In genomic region chr5:71786337-71787060, GRCh38 we compare ENCODE assay signal across 15 cellular contexts.
"Had no signal": no experiment of that assay in that cellular context is flagged by ENCODE, and none has a peak within 500 bp of the region (broad histone marks: within the 10 kb centered on the region; RNA-seq: fewer than 3 reads in every experiment).

No MANE protein-coding gene starts in this region.

- H3K9me3 ChIP-seq: mucosa of descending colon, sigmoid colon, testis had no signal

- H3K4me1 ChIP-seq: testis had no signal

- H3K27ac Mint-ChIP-seq: activated CD8-positive, alpha-beta T cell treated with anti-CD3 and anti-CD28 coated beads for 36 hours; natural killer cell; stimulated activated naive CD8-positive, alpha-beta T cell treated with anti-CD3 and anti-CD28 coated beads, Interleukin-15, amount 100 ng/mL, for 72 hours had no signal

- H3K27ac ChIP-seq: dorsolateral prefrontal cortex, sigmoid colon, testis, WERI-Rb-1 had no signal

- H3K36me3 Mint-ChIP-seq: natural killer cell had no signal

- H3K4me3 Mint-ChIP-seq: activated CD8-positive, alpha-beta T cell treated with anti-CD3 and anti-CD28 coated beads for 36 hours; natural killer cell; stimulated activated naive CD8-positive, alpha-beta T cell treated with anti-CD3 and anti-CD28 coated beads, Interleukin-15, amount 100 ng/mL, for 72 hours had no signal

- H3K36me3 ChIP-seq: sigmoid colon, WERI-Rb-1 had no signal

- H3K4me3 ChIP-seq: dorsolateral prefrontal cortex, mucosa of descending colon, sigmoid colon, testis had no signal

- DNase-seq: activated CD4-positive, alpha-beta T cell treated with anti-CD3 and anti-CD28 coated beads for 4 hours; activated CD8-positive, alpha-beta memory T cell treated with anti-CD3 and anti-CD28 coated beads, Interleukin-2, amount 50 U/mL, for 4 hours; activated CD8-positive, alpha-beta T cell treated with anti-CD3 and anti-CD28 coated beads for 36 hours; activated naive CD4-positive, alpha-beta T cell; dorsolateral prefrontal cortex; head of caudate nucleus; mucosa of descending colon; natural killer cell; sigmoid colon; stimulated activated CD4-positive, alpha-beta T cell treated with anti-CD3 and anti-CD28 coated beads, Interleukin-4, amount 100 ng/mL, for 1 hour; stimulated activated naive CD8-positive, alpha-beta T cell treated with anti-CD3 and anti-CD28 coated beads, Interleukin-15, amount 100 ng/mL, for 72 hours; T1000; testis; WERI-Rb-1 had no signal

- H3K27me3 ChIP-seq: dorsolateral prefrontal cortex, sigmoid colon, testis had no signal

- ATAC-seq: activated CD8-positive, alpha-beta T cell treated with anti-CD3 and anti-CD28 coated beads for 36 hours; esophagus mucosa; mucosa of descending colon; natural killer cell; stimulated activated naive CD8-positive, alpha-beta T cell treated with anti-CD3 and anti-CD28 coated beads, Interleukin-15, amount 100 ng/mL, for 72 hours had no signal
